In genomic region chr7:153217032-153217431, GRCh38 we compare ENCODE assay signal across 29 cellular contexts.
"Had no signal": no experiment of that assay in that cellular context is flagged by ENCODE, and none has a peak within 500 bp of the region (broad histone marks: within the 10 kb centered on the region; RNA-seq: fewer than 3 reads in every experiment).

No MANE protein-coding gene starts in this region.

- H3K9ac ChIP-seq: neural progenitor cell had no signal

- H3K36me3 ChIP-seq: left ventricle myocardium inferior, neural progenitor cell, neutrophil, ovary, right atrium auricular region, stomach, thyroid gland, transverse colon, upper lobe of right lung had no signal

- H3K9me3 ChIP-seq: neutrophil, ovary, testis, thyroid gland had no signal

- H3K4me2 ChIP-seq: neural progenitor cell had no signal

- FAIRE-seq: islet of Langerhans, kidney, urothelium cell line had no signal

- H3K4me3 ChIP-seq: left ventricle myocardium inferior, lung, neural progenitor cell, ovary, right atrium auricular region, skin epidermis, stomach, testis, thyroid gland, transverse colon, upper lobe of right lung had no signal

- DNase-seq: hypothalamus; immature natural killer cell; kidney; left ventricle myocardium inferior; mesendoderm; naive B cell; natural killer cell; nephron progenitor cell; occipital lobe; ovary; stimulated activated CD4-positive, alpha-beta T cell treated with anti-CD3 and anti-CD28 coated beads, Interleukin-12 subunit alpha, Interleukin-12 subunit beta, amount 100 ng/mL, for 4 hours; stimulated activated CD4-positive, alpha-beta T cell treated with anti-CD3 and anti-CD28 coated beads, Interleukin-15, amount 100 ng/mL, for 24 hours; stimulated activated CD4-positive, alpha-beta T cell treated with anti-CD3 and anti-CD28 coated beads, Interleukin-2, amount 100 ng/mL, for 24 hours; stimulated activated CD4-positive, alpha-beta T cell treated with anti-CD3 and anti-CD28 coated beads, Interleukin-4, amount 100 ng/mL, for 1 hour; stimulated activated naive B cell treated with anti-CD40 and anti-IgM and Interleukin-4, amounts not matched to agents 10 μg/mL and 1 μg/mL and 100 μg/mL, for 72 hours; stimulated activated naive CD8-positive, alpha-beta T cell treated with anti-CD3 and anti-CD28 coated beads, Interleukin-15, Interleukin-2, amounts not matched to agents 100 U/mL and 50 U/mL, for 24 hours; stomach; testis; thyroid gland; transverse colon; upper lobe of right lung had no signal

- H2AFZ ChIP-seq: neural progenitor cell had no signal

- ATAC-seq: natural killer cell; sciatic nerve; stimulated activated naive B cell treated with anti-CD40 and anti-IgM and Interleukin-4, amounts not matched to agents 10 μg/mL and 1 μg/mL and 100 μg/mL, for 72 hours; stimulated activated naive CD8-positive, alpha-beta T cell treated with anti-CD3 and anti-CD28 coated beads, Interleukin-15, Interleukin-2, amounts not matched to agents 100 U/mL and 50 U/mL, for 24 hours; upper lobe of right lung had no signal

- H3K27ac ChIP-seq: left ventricle myocardium inferior, neural progenitor cell, neutrophil, ovary, right atrium auricular region, skin epidermis, stomach, testis, thyroid gland, transverse colon, upper lobe of right lung had no signal

- H3K27me3 ChIP-seq: neural progenitor cell, neutrophil, ovary, right atrium auricular region, stomach, testis, thyroid gland, transverse colon, upper lobe of right lung had no signal

- H3K4me1 ChIP-seq: left ventricle myocardium inferior, neural progenitor cell, right atrium auricular region, stomach, testis, thyroid gland, transverse colon, upper lobe of right lung had no signal
